Comparison of ENCODE assay signal across 9 cellular contexts in genomic region chr19:16315825-16316505, GRCh38. TPM values are rescaled to one million over a fixed set of nuclear protein-coding genes. Genes with fewer than 3 reads are reported as not detected.
DNase-seq lines count a peak whose midpoint lies in the region; ATAC-seq and TF ChIP-seq lines count a peak whose summit lies in the region.
"Had no signal": no experiment of that assay in that cellular context is flagged by ENCODE, and none has a peak within 500 bp of the region (broad histone marks: within the 10 kb centered on the region; RNA-seq: fewer than 3 reads in every experiment).

No MANE protein-coding gene starts in this region.

- peaks cover 0 to 33% of the 10 kb centered on the region in 2 donors for H3K4me1 ChIP-seq in ascending aorta
- peaks cover 32% of the 10 kb centered on the region for H3K4me1 ChIP-seq in testis
- H3K4me1 ChIP-seq in neuronal stem cell (ENCODE audit: control insufficient read depth in 2 of 2, insufficient read depth in 1 of 2, low read depth in 1 of 2, low read length in 2 of 2): no peaks in the 10 kb centered on the region

- TF ChIP-seq CTCF in ascending aorta (IDR thresholded peaks at IDR 0.05) (no peak), testis (IDR thresholded peaks at IDR 0.05) (no peak)

- H3K4me2 ChIP-seq in neuronal stem cell (ENCODE audit: insufficient read depth, low read length, poor library complexity, severe bottlenecking): no peak overlapping the region

- H3K4ac ChIP-seq in neuronal stem cell (ENCODE audit: low read length): no peak overlapping the region

- H3K9ac ChIP-seq in neuronal stem cell (ENCODE audit: low read depth, low read length, poor library complexity): no peak overlapping the region

- ATAC-seq in stimulated activated naive CD8-positive, alpha-beta T cell treated with anti-CD3 and anti-CD28 coated beads, Interleukin-15, Interleukin-2, amounts not matched to agents 100 U/mL and 50 U/mL, for 24 hours: no peak

- intact Hi-C loops in ascending aorta (cut with DNase I) (loop anchor here (1.0 to 2.0 kb wide), 2 partner anchors 23 to 33 kb away; no protein-coding TSS in a partner anchor), testis (cut with DNase I; ENCODE audit: low total_unique reads) (no loop called here)

- no peak overlapping the region for H3K14ac ChIP-seq in neuronal stem cell (ENCODE audit: low read length)

- no peak overlapping the region for H4K91ac ChIP-seq in neuronal stem cell (ENCODE audit: low read depth, low read length, poor library complexity)

- no peaks in the 10 kb centered on the region for H3K79me1 ChIP-seq in neuronal stem cell (ENCODE audit: low read depth, low read length)

- H3K9me3 ChIP-seq in ascending aorta (no peaks in the 10 kb centered on the region), testis (no peaks in the 10 kb centered on the region), neuronal stem cell (replicated peaks in 1 of 2; ENCODE audit: control insufficient read depth in 2 of 2, insufficient read depth in 1 of 2, low read depth in 1 of 2, low read length in 2 of 2) (peaks cover 0 to 3% of the 10 kb centered on the region in 2 donors)

- H2BK15ac ChIP-seq in neuronal stem cell (ENCODE audit: low read length): no peak overlapping the region

- no peak overlapping the region for H3K18ac ChIP-seq in neuronal stem cell (ENCODE audit: low read length)

- peak in 74 of 76 experiments; percentile 34 to 94 (median 84) for DNase-seq in HUDEP-2 (lab: John Stamatoyannopoulos, UW; ENCODE audit: unreplicated experiment in 76 of 76)
- DNase-seq in ascending aorta (ENCODE audit: low spot score in 2 of 2): peak in 1 of 2 donors; percentile 90
- DNase-seq in inferior parietal cortex (ENCODE audit: extremely low spot score): peak; percentile 29
- DNase-seq in testis: peak; percentile 84
- DNase-seq in neuronal stem cell (ENCODE audit: low spot score): no peak
- no peak for DNase-seq in NCI-H128 (lab: John Stamatoyannopoulos, UW; ENCODE audit: unreplicated experiment)
- DNase-seq in cortex of kidney (lab: John Stamatoyannopoulos, UW): no peak
- DNase-seq in stimulated activated naive CD8-positive, alpha-beta T cell treated with anti-CD3 and anti-CD28 coated beads, Interleukin-15, Interleukin-2, amounts not matched to agents 100 U/mL and 50 U/mL, for 24 hours: no peak
- DNase-seq: NCI-H774 had no signal

- H3K27ac ChIP-seq in ascending aorta (peak overlapping the region; percentile 80 to 83), testis (peak overlapping the region; percentile 50 to 78), neuronal stem cell (replicated peaks; ENCODE audit: low read length) (no peak overlapping the region)

- H2BK120ac ChIP-seq in neuronal stem cell (ENCODE audit: low read depth, low read length): no peak overlapping the region

- 44 to 58% methylated on average over 12 to 13 of the region's 13 CpGs for WGBS in testis, 2 donors
- WGBS in neuronal stem cell (ENCODE audit: extremely low coverage in 2 of 2, insufficient read length in 2 of 2, insufficient replicate concordance in 1 of 2), 2 donors: no CpG with 5 or more reads among the region's 13 CpGs

- H2AK5ac ChIP-seq in neuronal stem cell (ENCODE audit: low read depth, low read length): no peak overlapping the region

- H3K4me3 ChIP-seq in ascending aorta (no peak overlapping the region), testis (no peak overlapping the region), neuronal stem cell (ENCODE audit: low read length in 2 of 2) (no peak overlapping the region)

- H2BK5ac ChIP-seq in neuronal stem cell (ENCODE audit: low read length): no peak overlapping the region

- H3K36me3 ChIP-seq in ascending aorta: no peaks in the 10 kb centered on the region
- no peaks in the 10 kb centered on the region for H3K36me3 ChIP-seq in testis (ENCODE audit: low read depth, missing control alignments)
- no peaks in the 10 kb centered on the region for H3K36me3 ChIP-seq in neuronal stem cell (replicated peaks in 1 of 2; ENCODE audit: control insufficient read depth in 2 of 2, insufficient read depth in 2 of 2, low read length in 2 of 2)

- no peaks in the 10 kb centered on the region for H3K27me3 ChIP-seq in ascending aorta
- no peaks in the 10 kb centered on the region for H3K27me3 ChIP-seq in testis
- H3K27me3 ChIP-seq in neuronal stem cell (ENCODE audit: control insufficient read depth in 3 of 3, insufficient read depth in 3 of 3, low read depth in 1 of 3, low read length in 3 of 3): peaks cover 0 to 3% (median 0%) of the 10 kb centered on the region in 3 experiments

- no peak for TF ChIP-seq POLR2A in testis (IDR thresholded peaks at IDR 0.05)

- no peak overlapping the region for H4K8ac ChIP-seq in neuronal stem cell (ENCODE audit: low read depth, low read length)

- no peak overlapping the region for H3K23ac ChIP-seq in neuronal stem cell (ENCODE audit: low read depth, low read length, poor library complexity)

- H2AFZ ChIP-seq in neuronal stem cell (ENCODE audit: low read length): no peak overlapping the region

- H2BK12ac ChIP-seq in neuronal stem cell (ENCODE audit: low read length): no peak overlapping the region

RNA-seq across cellular contexts. Expression of gene KLF2, which starts 8.7 kb away (rescaled TPM):
- total RNA-seq in ascending aorta (281 TPM), testis (10 to 100 TPM; 42.4 to 74.9 TPM)
- 40.2 TPM for polyA plus RNA-seq in testis (ENCODE audit: insufficient read depth, low read depth, low replicate concordance)
- polyA plus RNA-seq in neuronal stem cell (2013, experiment 1 of 2): 0.13 TPM
- polyA plus RNA-seq in neuronal stem cell (2013, experiment 2 of 2): 0.12 TPM

Comparison
In these comparisons a context has a peak if more than half of its experiments do, and no peak if none do; other contexts are left out.
1. DNase-seq: peak in HUDEP-2 (74 of 76), inferior parietal cortex (single experiment) and testis (single experiment); none in neuronal stem cell (single experiment), NCI-H128 (single experiment), cortex of kidney (single experiment) and stimulated activated naive CD8-positive, alpha-beta T cell treated with anti-CD3 and anti-CD28 coated beads, Interleukin-15, Interleukin-2, amounts not matched to agents 100 U/mL and 50 U/mL, for 24 hours (single experiment).